Comparison of ENCODE assay signal across 8 cellular contexts in the genomic region with DNA sequence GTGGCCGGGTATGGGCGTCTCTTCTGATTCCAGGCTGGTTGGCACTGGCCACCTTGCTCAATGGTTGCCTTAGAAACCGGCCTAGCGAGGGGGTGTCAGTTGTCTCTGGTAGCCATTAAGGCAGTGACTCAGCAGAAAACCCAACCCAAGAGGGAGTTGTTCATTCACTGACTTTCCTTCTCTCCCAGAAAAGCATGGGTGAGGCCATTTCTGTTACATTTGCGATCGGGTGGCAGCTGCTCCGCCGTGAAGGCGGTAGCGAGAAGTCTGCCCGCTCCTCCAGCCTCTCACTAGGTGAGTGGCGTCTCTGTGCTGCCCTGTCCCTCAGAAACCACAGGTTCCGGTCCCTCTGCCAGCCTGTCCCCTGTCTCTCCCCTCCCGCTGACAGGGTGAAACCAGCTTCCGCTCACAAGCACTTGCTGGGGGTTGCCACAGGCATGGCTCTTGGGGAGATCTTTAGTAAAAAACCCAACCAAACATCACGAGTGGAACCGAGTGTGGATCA. TPM values are rescaled to one million over a fixed set of nuclear protein-coding genes. Genes with fewer than 3 reads are reported as not detected.
DNase-seq lines count a peak whose midpoint lies in the region; ATAC-seq and TF ChIP-seq lines count a peak whose summit lies in the region.

No MANE protein-coding gene starts in this region.

- H3K36me3 ChIP-seq in gastroesophageal sphincter: no peaks in the 10 kb centered on the region

- H3K27ac ChIP-seq in gastroesophageal sphincter: peak overlapping the region in 1 of 4 donors; percentile 37

- H3K4me3 ChIP-seq in AG10803 (ENCODE audit: low read length) (peak overlapping the region; percentile 15; the same call in 1 of the 2 replicates), gastroesophageal sphincter (no peak overlapping the region)

- no peak for TF ChIP-seq POLR2A in gastroesophageal sphincter (IDR thresholded peaks at IDR 0.05)

- no peaks in the 10 kb centered on the region for H3K9me3 ChIP-seq in gastroesophageal sphincter

- no peaks in the 10 kb centered on the region for H3K27me3 ChIP-seq in gastroesophageal sphincter

- ATAC-seq in GM18909 (IDR thresholded peaks at IDR 0.05; ENCODE audit: poor library complexity, unreplicated experiment) (peak; percentile 50), gastroesophageal sphincter (peak; percentile 69), GM18870 (IDR thresholded peaks at IDR 0.05; ENCODE audit: unreplicated experiment) (no peak), HG03135 (IDR thresholded peaks at IDR 0.05; ENCODE audit: unreplicated experiment) (no peak)

- 75% methylated on average over 3 of the region's 17 CpGs; no CpG with 5 or more reads in 1 of the 2 donors for WGBS in gastroesophageal sphincter (ENCODE audit: low coverage in 1 of 2), 2 donors

- no peak for TF ChIP-seq EP300 in gastroesophageal sphincter (IDR thresholded peaks at IDR 0.05)

- TF ChIP-seq CTCF in AG10803 (conservative IDR thresholded peaks at IDR 0.05; ENCODE audit: low read length) (no peak), gastroesophageal sphincter (IDR thresholded peaks at IDR 0.05) (no peak)

- no peaks in the 10 kb centered on the region for H3K4me1 ChIP-seq in gastroesophageal sphincter

- peak; percentile 86 for DNase-seq in AG10803 (ENCODE audit: low read depth)
- DNase-seq in NCI-H146 (lab: John Stamatoyannopoulos, UW): peak; percentile 84
- peak; percentile 48 to 59 for DNase-seq in activated CD4-positive, alpha-beta T cell treated with anti-CD3 and anti-CD28 coated beads, Interleukin-2, amount 50 U/mL, for 48 hours
- DNase-seq in renal cortical epithelial cell (ENCODE audit: low read depth): peak; percentile 88

RNA-seq across cellular contexts. Expression of a gene that starts 17.4 kb away (rescaled TPM):
- total RNA-seq in gastroesophageal sphincter (10 to 100 TPM; 33.0 to 84.7 (median 41.6) TPM), renal cortical epithelial cell (78.7 and 79.4 TPM in 2 replicates)

RNA-seq across cellular contexts. Expression of a gene that starts 29.7 kb away (rescaled TPM):
- total RNA-seq in gastroesophageal sphincter: 1 to 10 TPM; 1.5 to 9.5 (median 5.4) TPM
- 5.4 and 8.3 TPM in 2 replicates for total RNA-seq in renal cortical epithelial cell

RNA-seq across cellular contexts. Expression of a gene that starts 30.6 kb away (rescaled TPM):
- total RNA-seq in gastroesophageal sphincter: 10 to 100 TPM; 32.9 to 94.4 (median 43.1) TPM
- total RNA-seq in renal cortical epithelial cell: 11.6 and 34.7 TPM in 2 replicates

RNA-seq across cellular contexts. Expression of a gene that starts 57.8 kb away (rescaled TPM):
- 10 to 100 TPM in 3 of 4 donors, 1 to 10 TPM in 1; 8.1 to 15.0 (median 12.5) TPM for total RNA-seq in gastroesophageal sphincter
- 1.9 and 3.6 TPM in 2 replicates for total RNA-seq in renal cortical epithelial cell

Comparison
In these comparisons a context has a peak if more than half of its experiments do, and no peak if none do; other contexts are left out.
1. ATAC-seq: peak in GM18909 (single experiment) and gastroesophageal sphincter (single experiment); none in GM18870 (single experiment) and HG03135 (single experiment).
2. Peak in every context shown above with its lines, with median percentiles within 50 percentile points of each other: DNase-seq.